ENCODE assay signal across 12 cellular contexts in genomic region chr2:128404709-128405466, GRCh38.
"Had no signal": no experiment of that assay in that cellular context is flagged by ENCODE, and none has a peak within 500 bp of the region (broad histone marks: within the 10 kb centered on the region; RNA-seq: fewer than 3 reads in every experiment).

No MANE protein-coding gene starts in this region.

- H3K27ac ChIP-seq: heart left ventricle, upper lobe of left lung had no signal

- DNase-seq: activated CD4-positive, alpha-beta T cell treated with anti-CD3 and anti-CD28 coated beads, Interleukin-2, amount 10 ng/mL, durations not matched to agents 7 days and 5 days; activated CD4-positive, CD25-positive, alpha-beta regulatory T cell; activated gamma-delta T cell treated with Interleukin-2 at 50 U/mL for 16 hours; activated naive CD8-positive, alpha-beta T cell treated with anti-CD3 and anti-CD28 coated beads for 36 hours; foreskin melanocyte; nephron progenitor cell; small intestine; T-helper 1 cell had no signal

- H3K27me3 ChIP-seq: heart left ventricle, upper lobe of left lung had no signal

- H3K9me3 ChIP-seq: upper lobe of left lung had no signal

- H3K4me1 ChIP-seq: upper lobe of left lung had no signal

- ATAC-seq: heart left ventricle; left lobe of liver; stimulated activated effector memory CD8-positive, alpha-beta T cell treated with anti-CD3 and anti-CD28 coated beads, Interleukin-12 subunit alpha, Interleukin-12 subunit beta, amount 100 ng/mL, for 72 hours had no signal

- H3K4me3 ChIP-seq: heart left ventricle, upper lobe of left lung had no signal
